Comparison of ENCODE assay signal across 18 cellular contexts in genomic region chr20:48605364-48606116, GRCh38.
"Had no signal": no experiment of that assay in that cellular context is flagged by ENCODE, and none has a peak within 500 bp of the region (broad histone marks: within the 10 kb centered on the region; RNA-seq: fewer than 3 reads in every experiment).

No MANE protein-coding gene starts in this region.

- ATAC-seq: activated T-cell treated with anti-CD3 and anti-CD28 coated beads, Interleukin-2, amount 50 U/mL, for 72 hours; gastrocnemius medialis; left colon had no signal

- H3K9me3 ChIP-seq: gastrocnemius medialis, SK-N-SH, testis, upper lobe of left lung had no signal

- H3K9me3 Mint-ChIP-seq: activated CD4-positive, alpha-beta memory T cell treated with anti-CD3 and anti-CD28 coated beads, Interleukin-2, amount 10 ng/mL, durations not matched to agents 7 days and 5 days; activated T-cell treated with anti-CD3 and anti-CD28 coated beads, Interleukin-2, amount 50 U/mL, for 72 hours; naive B cell; stimulated activated naive CD8-positive, alpha-beta T cell treated with anti-CD3 and anti-CD28 coated beads, Interleukin-15, Interleukin-2, amounts not matched to agents 100 ng/mL and 50 ng/mL, for 24 hours had no signal

- H3K27ac ChIP-seq: cardiac muscle cell, gastrocnemius medialis, heart right ventricle, parathyroid adenoma, skin epidermis, testis, upper lobe of left lung had no signal

- H3K36me3 ChIP-seq: cardiac muscle cell, gastrocnemius medialis, heart right ventricle, upper lobe of left lung had no signal

- H3K27ac Mint-ChIP-seq: activated CD4-positive, alpha-beta memory T cell treated with anti-CD3 and anti-CD28 coated beads, Interleukin-2, amount 10 ng/mL, durations not matched to agents 7 days and 5 days; activated T-cell treated with anti-CD3 and anti-CD28 coated beads, Interleukin-2, amount 50 U/mL, for 72 hours; stimulated activated naive CD8-positive, alpha-beta T cell treated with anti-CD3 and anti-CD28 coated beads, Interleukin-15, Interleukin-2, amounts not matched to agents 100 ng/mL and 50 ng/mL, for 24 hours had no signal

- H3K27me3 ChIP-seq: cardiac muscle cell, testis, upper lobe of left lung had no signal

- H3K36me3 Mint-ChIP-seq: naive B cell had no signal

- H3K27me3 Mint-ChIP-seq: activated CD4-positive, alpha-beta memory T cell treated with anti-CD3 and anti-CD28 coated beads, Interleukin-2, amount 10 ng/mL, durations not matched to agents 7 days and 5 days; stimulated activated naive CD8-positive, alpha-beta T cell treated with anti-CD3 and anti-CD28 coated beads, Interleukin-15, Interleukin-2, amounts not matched to agents 100 ng/mL and 50 ng/mL, for 24 hours had no signal

- H3K4me3 ChIP-seq: cardiac muscle cell, gastrocnemius medialis, heart right ventricle, skin epidermis, testis, upper lobe of left lung had no signal

- DNase-seq: activated CD4-positive, alpha-beta memory T cell treated with anti-CD3 and anti-CD28 coated beads, Interleukin-2, amount 10 ng/mL, durations not matched to agents 7 days and 5 days; activated CD4-positive, alpha-beta T cell treated with anti-CD3 and anti-CD28 coated beads for 4 hours; activated naive CD4-positive, alpha-beta T cell treated with Interleukin-2 at 50 U/mL for 16 hours; activated T-cell treated with anti-CD3 and anti-CD28 coated beads, Interleukin-2, amount 50 U/mL, for 72 hours; erythroblast; gastrocnemius medialis; heart right ventricle; naive B cell; retina; SK-N-SH; stimulated activated CD4-positive, alpha-beta T cell treated with anti-CD3 and anti-CD28 coated beads, Interleukin-4, amount 100 ng/mL, for 4 hours; testis had no signal

- H3K4me3 Mint-ChIP-seq: activated CD4-positive, alpha-beta memory T cell treated with anti-CD3 and anti-CD28 coated beads, Interleukin-2, amount 10 ng/mL, durations not matched to agents 7 days and 5 days; activated T-cell treated with anti-CD3 and anti-CD28 coated beads, Interleukin-2, amount 50 U/mL, for 72 hours; naive B cell; stimulated activated naive CD8-positive, alpha-beta T cell treated with anti-CD3 and anti-CD28 coated beads, Interleukin-15, Interleukin-2, amounts not matched to agents 100 ng/mL and 50 ng/mL, for 24 hours had no signal

- H3K4me1 ChIP-seq: gastrocnemius medialis, heart right ventricle, parathyroid adenoma, testis, upper lobe of left lung had no signal
